Comparison of ENCODE assay signal across 10 cellular contexts in the genomic region with DNA sequence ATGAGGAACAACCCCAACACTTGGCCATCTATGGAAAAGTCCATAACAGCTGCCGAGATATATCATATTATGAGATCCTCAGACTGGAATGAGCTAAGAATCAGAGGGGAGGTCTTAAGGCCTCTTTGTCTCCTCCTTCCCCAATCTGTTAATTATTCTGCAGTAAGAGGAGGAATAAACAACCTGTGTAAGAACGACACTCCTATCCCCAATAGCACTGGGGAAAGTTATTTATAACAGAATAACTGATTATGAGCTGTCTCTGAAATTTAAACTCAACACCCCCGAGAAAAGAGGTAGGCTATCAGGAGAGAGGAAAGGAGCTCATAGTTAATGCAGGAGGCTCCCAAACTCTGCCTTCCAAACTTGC.
A peak's percentile ranks its signal among the peaks of the same experiment; 100 is the strongest.
DNase-seq lines count a peak whose midpoint lies in the region; ATAC-seq and TF ChIP-seq lines count a peak whose summit lies in the region.
"Had no signal": no experiment of that assay in that cellular context is flagged by ENCODE, and none has a peak within 500 bp of the region (broad histone marks: within the 10 kb centered on the region; RNA-seq: fewer than 3 reads in every experiment).

No MANE protein-coding gene starts in this region.

- H3K27ac Mint-ChIP-seq in activated naive CD4-positive, alpha-beta T cell treated with anti-CD3 and anti-CD28 coated beads, Interleukin-2, amount 50 U/mL, for 24 hours: peak overlapping the region; percentile 81
- peak overlapping the region in 1 of 2 donors; percentile 77 for H3K27ac Mint-ChIP-seq in activated naive CD4-positive, alpha-beta T cell treated with anti-CD3 and anti-CD28 coated beads, Interleukin-2, amount 50 U/mL, for 72 hours
- H3K27ac Mint-ChIP-seq in endothelial cell (ENCODE audit: unreplicated experiment): no peak overlapping the region

- no peaks in the 10 kb centered on the region; the same call in 1 of the 2 replicates for H3K9me3 ChIP-seq in SJSA1 (replicated peaks)
- no peaks in the 10 kb centered on the region for H3K9me3 ChIP-seq in fibroblast of lung (ENCODE audit: control insufficient read depth, insufficient read depth, low read depth, low read length)
- no peaks in the 10 kb centered on the region for H3K9me3 ChIP-seq in testis
- H3K9me3 ChIP-seq in thyroid gland: no peaks in the 10 kb centered on the region

- peak overlapping the region; percentile 39 for H3K4me3 Mint-ChIP-seq in activated naive CD4-positive, alpha-beta T cell treated with anti-CD3 and anti-CD28 coated beads, Interleukin-2, amount 50 U/mL, for 24 hours
- no peak overlapping the region for H3K4me3 Mint-ChIP-seq in endothelial cell (ENCODE audit: unreplicated experiment)

- H3K9me3 Mint-ChIP-seq in activated naive CD4-positive, alpha-beta T cell treated with anti-CD3 and anti-CD28 coated beads, Interleukin-2, amount 50 U/mL, for 24 hours: no peaks in the 10 kb centered on the region
- H3K9me3 Mint-ChIP-seq in activated naive CD4-positive, alpha-beta T cell treated with anti-CD3 and anti-CD28 coated beads, Interleukin-2, amount 50 U/mL, for 72 hours: no peaks in the 10 kb centered on the region
- no peaks in the 10 kb centered on the region for H3K9me3 Mint-ChIP-seq in endothelial cell (ENCODE audit: unreplicated experiment)

- H3K27me3 Mint-ChIP-seq in activated naive CD4-positive, alpha-beta T cell treated with anti-CD3 and anti-CD28 coated beads, Interleukin-2, amount 50 U/mL, for 24 hours: no peaks in the 10 kb centered on the region
- no peaks in the 10 kb centered on the region for H3K27me3 Mint-ChIP-seq in endothelial cell (ENCODE audit: unreplicated experiment)

- H2AFZ ChIP-seq in fibroblast of lung (ENCODE audit: low read length): no peak overlapping the region

- DNase-seq in activated naive CD4-positive, alpha-beta T cell treated with anti-CD3 and anti-CD28 coated beads, Interleukin-2, amount 50 U/mL, for 72 hours (ENCODE audit: low spot score in 2 of 2): no peak
- DNase-seq in SJSA1 (ENCODE audit: low read depth in 1 of 2, low spot score in 2 of 2) (no peak), fibroblast of lung (ENCODE audit: low read depth in 2 of 2) (no peak), testis (no peak), thyroid gland (no peak), EL (no peak), endothelial cell (ENCODE audit: low spot score) (no peak)
- DNase-seq: activated gamma-delta T cell treated with Interleukin-2 at 50 U/mL for 16 hours, GDM1 had no signal

- H3K36me3 ChIP-seq in SJSA1: peaks cover 52% of the 10 kb centered on the region
- peaks cover 16% of the 10 kb centered on the region for H3K36me3 ChIP-seq in fibroblast of lung (ENCODE audit: control insufficient read depth, insufficient read depth, low read length)
- no peaks in the 10 kb centered on the region for H3K36me3 ChIP-seq in testis (ENCODE audit: low read depth, missing control alignments)
- peaks cover 7 to 23% of the 10 kb centered on the region in 2 donors for H3K36me3 ChIP-seq in thyroid gland

- H3K9ac ChIP-seq in fibroblast of lung (ENCODE audit: insufficient read depth, low read length): no peak overlapping the region

- H3K27ac ChIP-seq in SJSA1 (peak overlapping the region; percentile 87), fibroblast of lung (ENCODE audit: insufficient read depth, low read length) (peak overlapping the region; percentile 79), testis (peak overlapping the region; percentile 47 to 50), thyroid gland (no peak overlapping the region)

- no peak for ATAC-seq in activated naive CD4-positive, alpha-beta T cell treated with anti-CD3 and anti-CD28 coated beads, Interleukin-2, amount 50 U/mL, for 72 hours

- H3K4me3 ChIP-seq in SJSA1 (no peak overlapping the region), fibroblast of lung (replicated peaks in 1 of 4; ENCODE audit: control extremely low read depth in 1 of 4, insufficient read depth in 1 of 4, low read depth in 3 of 4, low read length in 4 of 4) (no peak overlapping the region), testis (no peak overlapping the region), thyroid gland (replicated peaks in 1 of 3) (no peak overlapping the region)

- intact Hi-C loops in testis (cut with DNase I; ENCODE audit: low total_unique reads) (no loop called here), thyroid gland (cut with DNase I) (no loop called here)

- H3K79me2 ChIP-seq in fibroblast of lung (ENCODE audit: control insufficient read depth, insufficient read depth, low read length): no peaks in the 10 kb centered on the region

- H3K4me1 ChIP-seq in SJSA1 (replicated peaks): peaks cover 42% of the 10 kb centered on the region
- H3K4me1 ChIP-seq in fibroblast of lung (ENCODE audit: control insufficient read depth, extremely low read depth, insufficient read depth, low read length): peaks cover 24% of the 10 kb centered on the region
- H3K4me1 ChIP-seq in testis: peaks cover 6% of the 10 kb centered on the region
- no peaks in the 10 kb centered on the region for H3K4me1 ChIP-seq in thyroid gland

- TF ChIP-seq POLR2A in testis (IDR thresholded peaks at IDR 0.05) (no peak), thyroid gland (IDR thresholded peaks at IDR 0.05) (no peak)

- H3K27me3 ChIP-seq in SJSA1 (replicated peaks): no peaks in the 10 kb centered on the region
- no peaks in the 10 kb centered on the region for H3K27me3 ChIP-seq in fibroblast of lung (ENCODE audit: control insufficient read depth, insufficient read depth, low read length)
- H3K27me3 ChIP-seq in testis: no peaks in the 10 kb centered on the region
- H3K27me3 ChIP-seq in thyroid gland: no peaks in the 10 kb centered on the region

- H3K36me3 Mint-ChIP-seq in activated naive CD4-positive, alpha-beta T cell treated with anti-CD3 and anti-CD28 coated beads, Interleukin-2, amount 50 U/mL, for 24 hours: peaks cover 33% of the 10 kb centered on the region
- H3K36me3 Mint-ChIP-seq in activated naive CD4-positive, alpha-beta T cell treated with anti-CD3 and anti-CD28 coated beads, Interleukin-2, amount 50 U/mL, for 72 hours: peaks cover 32 to 34% of the 10 kb centered on the region in 2 donors
- H3K36me3 Mint-ChIP-seq in endothelial cell (ENCODE audit: low read depth, unreplicated experiment): peaks cover 44% of the 10 kb centered on the region

- peaks cover 22% of the 10 kb centered on the region for H3K4me1 Mint-ChIP-seq in activated naive CD4-positive, alpha-beta T cell treated with anti-CD3 and anti-CD28 coated beads, Interleukin-2, amount 50 U/mL, for 24 hours
- no peaks in the 10 kb centered on the region for H3K4me1 Mint-ChIP-seq in endothelial cell (ENCODE audit: unreplicated experiment)

- H4K20me1 ChIP-seq in fibroblast of lung (ENCODE audit: control insufficient read depth, extremely low read depth, insufficient read depth, low read length): no peaks in the 10 kb centered on the region

- H3K4me2 ChIP-seq in fibroblast of lung (ENCODE audit: extremely low read depth, insufficient read depth, low read length): peak overlapping the region; percentile 60

- 62 to 66% methylated on average over 3 of the region's 3 CpGs for WGBS in testis, 2 donors
- WGBS in thyroid gland, 2 donors: 86 to 89% methylated on average over 3 of the region's 3 CpGs

- TF ChIP-seq CTCF in fibroblast of lung (conservative IDR thresholded peaks at IDR 0.05 in 1 of 2, IDR thresholded peaks at IDR 0.05 in 1 of 2; ENCODE audit: low read depth in 1 of 2, low read length in 2 of 2) (no peak), testis (IDR thresholded peaks at IDR 0.05) (no peak), thyroid gland (IDR thresholded peaks at IDR 0.05) (no peak), endothelial cell (IDR thresholded peaks at IDR 0.05; ENCODE audit: unreplicated experiment) (no peak)

Comparison
In these comparisons a context has a peak if more than half of its experiments do, and no peak if none do; other contexts are left out.
1. H3K27ac ChIP-seq: peak in SJSA1 (single experiment), fibroblast of lung (single experiment) and testis (2 of 2); none in thyroid gland (0 of 3).